ENCODE assay signal across 11 cellular contexts in the genomic region with DNA sequence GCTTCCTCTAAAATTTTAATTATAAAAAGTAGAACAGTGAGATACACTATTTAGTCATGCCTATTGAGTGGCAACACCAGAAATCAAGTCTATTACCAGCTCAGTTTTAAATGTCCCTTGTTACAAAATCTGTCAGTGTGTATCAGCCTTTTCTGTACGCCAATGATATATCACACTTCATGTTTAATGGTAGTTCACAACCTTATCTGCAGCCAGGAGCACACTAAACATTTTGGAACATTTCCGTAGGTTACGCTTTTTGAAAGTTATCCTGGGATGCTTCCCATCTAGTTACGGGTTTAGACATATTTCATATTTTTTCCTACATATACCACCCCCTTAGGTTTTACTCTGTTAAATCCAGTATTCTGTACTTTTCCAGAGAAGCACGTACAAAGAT. TPM values are rescaled to one million over a fixed set of nuclear protein-coding genes. Genes with fewer than 3 reads are reported as not detected.
DNase-seq lines count a peak whose midpoint lies in the region; ATAC-seq and TF ChIP-seq lines count a peak whose summit lies in the region.
"Had no signal": no experiment of that assay in that cellular context is flagged by ENCODE, and none has a peak within 500 bp of the region (broad histone marks: within the 10 kb centered on the region; RNA-seq: fewer than 3 reads in every experiment).

No MANE protein-coding gene starts in this region.

- peak overlapping the region in 3 of 4 donors; percentile 39 to 98 (median 55) for H3K4me3 Mint-ChIP-seq in IgD-negative memory B cell
- H3K4me3 Mint-ChIP-seq in nephron: peak overlapping the region; percentile 10 to 52 (median 51)

- intact Hi-C loops in ascending aorta (cut with DNase I) (no loop called here), heart left ventricle (cut with DNase I) (loop anchor here in 3 of 10 donors (5.0 kb wide), 3 partner anchors 38 to 303 kb away; no protein-coding TSS in a partner anchor)

- H3K36me3 ChIP-seq in DND-41 (ENCODE audit: insufficient read depth, low read length): peaks cover 96% of the 10 kb centered on the region
- peaks cover 68 to 84% of the 10 kb centered on the region in 2 donors for H3K36me3 ChIP-seq in ascending aorta
- H3K36me3 ChIP-seq in heart left ventricle: peaks cover 0 to 88% (median 75%) of the 10 kb centered on the region in 9 donors

- H3K27me3 Mint-ChIP-seq in IgD-negative memory B cell (no peaks in the 10 kb centered on the region), nephron (ENCODE audit: low read depth) (no peaks in the 10 kb centered on the region)

- no peaks in the 10 kb centered on the region for H3K9me3 ChIP-seq in DND-41 (ENCODE audit: insufficient read depth, low read length, severe bottlenecking)
- H3K9me3 ChIP-seq in ascending aorta: no peaks in the 10 kb centered on the region
- no peaks in the 10 kb centered on the region for H3K9me3 ChIP-seq in heart left ventricle
- H3K9me3 ChIP-seq: heart right ventricle had no signal

- no peaks in the 10 kb centered on the region for H3K27me3 ChIP-seq in DND-41 (ENCODE audit: insufficient read depth, low read length, poor library complexity)
- no peaks in the 10 kb centered on the region for H3K27me3 ChIP-seq in ascending aorta
- H3K27me3 ChIP-seq in heart left ventricle: no peaks in the 10 kb centered on the region
- H3K27me3 ChIP-seq: heart right ventricle had no signal

- WGBS in heart left ventricle, 4 donors: 69 to 74% (median 69%) methylated on average over 5 of the region's 5 CpGs

- TF ChIP-seq CTCF in DND-41 (IDR thresholded peaks at IDR 0.05; ENCODE audit: borderline replicate concordance, extremely low read depth, low read length, poor library complexity, severe bottlenecking) (no peak), ascending aorta (IDR thresholded peaks at IDR 0.05) (no peak), nephron (IDR thresholded peaks at IDR 0.05; ENCODE audit: unreplicated experiment in 3 of 3) (no peak), heart left ventricle (IDR thresholded peaks at IDR 0.05) (no peak)

- peaks cover 93% of the 10 kb centered on the region for H3K79me2 ChIP-seq in DND-41 (ENCODE audit: insufficient read depth, low read length)

- no peak overlapping the region for H3K27ac ChIP-seq in DND-41 (ENCODE audit: low read length)
- H3K27ac ChIP-seq in ascending aorta: no peak overlapping the region
- H3K27ac ChIP-seq in heart left ventricle: no peak overlapping the region

- peak overlapping the region in 2 of 3 donors; percentile 86 to 100 for H3K27ac Mint-ChIP-seq in IgD-negative memory B cell
- H3K27ac Mint-ChIP-seq in nephron: peak overlapping the region; percentile 5 to 58 (median 34)

- ATAC-seq in DND-41 (ENCODE audit: insufficient read depth, low read depth) (no peak), heart left ventricle (no peak)

- TF ChIP-seq POLR2A in heart left ventricle (IDR thresholded peaks at IDR 0.05): no peak

- DNase-seq in DND-41 (no peak), ascending aorta (ENCODE audit: low spot score in 2 of 2) (no peak), ecto neural progenitor cell (ENCODE audit: low spot score) (no peak), SKM-1 (lab: John Stamatoyannopoulos, UW; ENCODE audit: unreplicated experiment) (no peak), AG08395 (ENCODE audit: low spot score) (no peak), heart left ventricle (no peak)
- DNase-seq: heart right ventricle; NCI-H774; stimulated activated CD4-positive, alpha-beta T cell treated with anti-CD3 and anti-CD28 coated beads, Interleukin-1b, Interleukin-23, amount 100 ng/mL, for 48 hours had no signal

- no peak overlapping the region for H3K9ac ChIP-seq in DND-41 (ENCODE audit: low read depth, low read length)

- H2AFZ ChIP-seq in DND-41 (ENCODE audit: low read depth, low read length): no peak overlapping the region

- peak overlapping the region; percentile 72; the same call in 1 of the 2 replicates for H3K4me2 ChIP-seq in DND-41 (ENCODE audit: insufficient read depth, low read length)

- H3K4me1 ChIP-seq in DND-41 (ENCODE audit: insufficient read depth, low read length): peaks cover 52% of the 10 kb centered on the region
- peaks cover 3 to 61% of the 10 kb centered on the region in 2 donors for H3K4me1 ChIP-seq in ascending aorta
- peaks cover 21 to 78% (median 65%) of the 10 kb centered on the region in 12 donors for H3K4me1 ChIP-seq in heart left ventricle

- H3K4me1 Mint-ChIP-seq in IgD-negative memory B cell (peaks cover 57 to 71% (median 60%) of the 10 kb centered on the region in 3 donors), nephron (peaks cover 54% of the 10 kb centered on the region)

- H4K20me1 ChIP-seq in DND-41 (ENCODE audit: insufficient read depth, low read length): peaks cover 94% of the 10 kb centered on the region

- H3K9me3 Mint-ChIP-seq in IgD-negative memory B cell (peaks cover 0 to 2% (median 0%) of the 10 kb centered on the region in 3 donors), nephron (no peaks in the 10 kb centered on the region)

- H3K36me3 Mint-ChIP-seq in IgD-negative memory B cell (peaks cover 17% of the 10 kb centered on the region), nephron (ENCODE audit: low read depth) (peaks cover 92% of the 10 kb centered on the region)

- H3K4me3 ChIP-seq in DND-41 (ENCODE audit: low read depth in 1 of 2, low read length in 2 of 2): peak overlapping the region in 1 of 2 experiments; percentile 61; a peak in 1 of 4 replicates
- peak overlapping the region; percentile 4 to 23 for H3K4me3 ChIP-seq in ascending aorta
- H3K4me3 ChIP-seq in heart left ventricle: peak overlapping the region in 3 of 12 donors; percentile 8 to 75 (median 12)

RNA-seq across cellular contexts. Expression of gene HNRNPA2B1, which starts 5.4 kb away (rescaled TPM):
- polyA plus RNA-seq in IgD-negative memory B cell (708 TPM), heart left ventricle (100 to 1,000 TPM; 590 to 732 TPM)
- total RNA-seq in ascending aorta (57.0 TPM), heart left ventricle (100 to 1,000 TPM; 142 to 411 (median 377) TPM)

RNA-seq across cellular contexts. Expression of gene CBX3, which starts 6.4 kb away (rescaled TPM):
- polyA plus RNA-seq in IgD-negative memory B cell (68.7 TPM), heart left ventricle (10 to 100 TPM; 50.4 to 66.2 TPM)
- total RNA-seq in ascending aorta (32.1 TPM), heart left ventricle (10 to 100 TPM; 31.5 to 70.1 (median 59.9) TPM)

RNA-seq across cellular contexts. Expression of gene NFE2L3, which starts 43.2 kb away (rescaled TPM):
- polyA plus RNA-seq in IgD-negative memory B cell: 4.9 TPM
- total RNA-seq in ascending aorta: 10.0 TPM
- 1 to 10 TPM in 7 of 9 donors, under 1 TPM in 2; 0.75 to 5.6 (median 1.8) TPM for total RNA-seq in heart left ventricle
- 1 to 10 TPM; 1.1 to 1.8 TPM for polyA plus RNA-seq in heart left ventricle
